In genomic region chr1:150971583-150972416, GRCh38 we compare ENCODE assay signal across 1 cellular context.
TF ChIP-seq lines count a peak whose summit lies in the region.

No MANE protein-coding gene starts in this region.

TF ChIP-seq in K562, 482 proteins besides CTCF, POLR2A, EP300 and RAD21 (continued from another document):
- TF ChIP-seq RBM17 (IDR thresholded peaks at IDR 0.05; ENCODE audit: borderline replicate concordance, low read depth, low read length) (no peak), LARP7 (IDR thresholded peaks at IDR 0.05) (no peak), ZBTB11 (CRISPR knock-in tag; IDR thresholded peaks at IDR 0.05) (no peak), ZNF561 (CRISPR knock-in tag; conservative IDR thresholded peaks at IDR 0.05) (no peak), CTBP1 (IDR thresholded peaks at IDR 0.05; ENCODE audit: borderline replicate concordance) (0 out of 2 replicates have a peak, but pooled peaks have one; percentile 30), PHF21A (IDR thresholded peaks at IDR 0.05; ENCODE audit: borderline replicate concordance, low read depth) (no peak), ETV5 (CRISPR knock-in tag; IDR thresholded peaks at IDR 0.05; ENCODE audit: low read depth) (no peak), COPS2 (conservative IDR thresholded peaks at IDR 0.05) (no peak), SREBF2 (CRISPR knock-in tag; IDR thresholded peaks at IDR 0.05) (no peak), YBX1 (IDR thresholded peaks at IDR 0.05) (no peak), ZNF449 (CRISPR knock-in tag; IDR thresholded peaks at IDR 0.05) (no peak)
